19 cellular contexts compared by ENCODE assay signal in the genomic region with DNA sequence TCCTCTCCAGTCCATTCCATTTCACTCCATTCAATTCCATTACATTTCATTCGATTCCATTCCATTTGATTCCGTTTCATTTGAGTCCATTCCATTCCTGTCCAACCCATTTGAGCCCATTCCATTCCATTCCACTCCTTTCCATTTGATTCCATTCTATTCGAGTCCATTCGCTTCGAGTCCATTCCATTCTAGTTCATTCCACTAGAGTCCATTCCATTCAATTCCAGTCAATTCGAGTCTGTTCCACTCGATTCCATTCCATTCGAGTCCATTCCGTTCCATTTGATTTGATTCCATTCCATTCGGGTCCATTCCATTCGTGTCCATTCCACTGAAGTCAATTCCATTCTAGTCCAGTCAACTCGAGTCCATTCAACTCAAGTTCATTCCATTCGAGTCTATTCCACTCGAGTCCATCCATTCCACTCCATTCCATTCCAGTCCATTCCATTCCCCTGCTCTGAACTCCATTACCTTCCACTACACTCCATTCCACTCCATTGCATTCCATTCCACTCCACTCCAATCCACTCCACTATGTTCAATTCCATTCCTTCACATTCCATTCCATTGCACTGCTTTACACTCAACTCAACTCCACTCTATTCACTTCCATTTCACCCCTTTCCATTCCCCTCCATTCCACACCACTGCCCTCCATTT.
A peak's percentile ranks its signal among the peaks of the same experiment; 100 is the strongest.
DNase-seq lines count a peak whose midpoint lies in the region; ATAC-seq, FAIRE-seq and TF ChIP-seq lines count a peak whose summit lies in the region.
"Had no signal": no experiment of that assay in that cellular context is flagged by ENCODE, and none has a peak within 500 bp of the region (broad histone marks: within the 10 kb centered on the region; RNA-seq: fewer than 3 reads in every experiment).

No MANE protein-coding gene starts in this region.

- dilution Hi-C loops in IMR-90 (cut with HindIII; ENCODE audit: low sequenced_read_pairs, unreplicated experiment) = no loop called here

- H3K4ac ChIP-seq in IMR-90 (ENCODE audit: low read depth, low read length) (no peak overlapping the region), mesendoderm (ENCODE audit: low read depth, low read length) (no peak overlapping the region)

- CTCF ChIA-PET in A549 (lab: Yijun Ruan, JAX) = no interaction called here
- CTCF ChIA-PET in IMR-90 (lab: Yijun Ruan, JAX) = no interaction called here

- H3K4me1 ChIP-seq in A549 = no peaks in the 10 kb centered on the region
- no peaks in the 10 kb centered on the region for H3K4me1 ChIP-seq in IMR-90 (ENCODE audit: control insufficient read depth, insufficient read depth, low read length)
- H3K4me1 ChIP-seq in mesendoderm (ENCODE audit: control insufficient read depth, low read depth, low read length) = no peaks in the 10 kb centered on the region
- no peaks in the 10 kb centered on the region for H3K4me1 ChIP-seq in transverse colon

- H4K20me1 ChIP-seq in IMR-90 (ENCODE audit: insufficient read depth, low read length) = no peaks in the 10 kb centered on the region

- 19% methylated on average over 14 of the region's 14 CpGs for WGBS in A549 (ENCODE audit: missing lambda C conversion rate)
- WGBS in IMR-90 (ENCODE audit: extremely low coverage in 2 of 2, insufficient read length in 1 of 2), 2 experiments = 34% methylated on average over 14 of the region's 14 CpGs; no CpG with 5 or more reads in 1 of the 2 experiments
- WGBS in mesendoderm (ENCODE audit: extremely low coverage, insufficient coverage, low lambda C conversion rate) = 100% methylated on average over 2 of the region's 14 CpGs
- WGBS in transverse colon (ENCODE audit: low coverage in 1 of 2), 2 donors = 69 to 73% methylated on average over 14 of the region's 14 CpGs

- no peak overlapping the region for H2BK120ac ChIP-seq in IMR-90 (ENCODE audit: low read depth, low read length)
- no peak overlapping the region for H2BK120ac ChIP-seq in mesendoderm (ENCODE audit: low read depth, low read length)

- DNase-seq in A549 (ENCODE audit: low read depth in 1 of 2, low spot score in 1 of 2) = no peak
- no peak for DNase-seq in IMR-90
- peak; percentile 1 for DNase-seq in epidermal melanocyte (ENCODE audit: insufficient read length, low spot score)
- DNase-seq in mesendoderm = no peak
- DNase-seq in cardiac septum (ENCODE audit: low spot score) = no peak
- DNase-seq in G401 (ENCODE audit: low spot score) = no peak
- no peak for DNase-seq in NCI-H1417 treated with DMSO at 0.1 percent for 48 hours (lab: John Stamatoyannopoulos, UW)
- no peak for DNase-seq in transverse colon
- DNase-seq: 8988T, COR-L47, DMS 273 treated with DMSO at 0.1 percent for 48 hours, DND-41, H9, NCI-H1105, NCI-H1694, NCI-H2081 treated with DMSO at 0.1 percent for 48 hours had no signal

- TF ChIP-seq RAD21 in A549 (conservative IDR thresholded peaks at IDR 0.05 in 1 of 2, IDR thresholded peaks at IDR 0.05 in 1 of 2) = no peak
- TF ChIP-seq RAD21 in IMR-90 (IDR thresholded peaks at IDR 0.05; ENCODE audit: low read length) = no peak

- FAIRE-seq in A549 (lab: Jason Lieb, UNC) = no peak
- FAIRE-seq: G401.6, RCC 7860 had no signal

- in situ Hi-C loops in IMR-90 (cut with MboI; ENCODE audit: low sequenced_read_pairs) = no loop called here
- in situ Hi-C loops in G401 (cut with HindIII; ENCODE audit: low sequenced_read_pairs) = no loop called here
- in situ Hi-C loops in transverse colon (cut with MboI; ENCODE audit: low pct_ligation_motif_present in 1 of 4, low pct_unique_long_range_greater_than_20kb in 1 of 4, low sequenced_read_pairs in 3 of 4) = no loop called here

- H4K91ac ChIP-seq in IMR-90 (ENCODE audit: insufficient read depth, low read depth, low read length) = no peak overlapping the region

- intact Hi-C loops in IMR-90 (cut with micrococcal nuclease) (no loop called here), cardiac septum (cut with DNase I) (no loop called here), transverse colon (cut with DNase I; ENCODE audit: low total_unique reads) (no loop called here)

- no peak overlapping the region for H3K9ac ChIP-seq in IMR-90 (ENCODE audit: low read depth, low read length)
- H3K9ac ChIP-seq in mesendoderm (ENCODE audit: low read length) = no peak overlapping the region

- no peak overlapping the region for H2AK9ac ChIP-seq in IMR-90 (replicated peaks; ENCODE audit: low read depth, low read length, poor library complexity)

- H3K27me3 ChIP-seq in IMR-90 (ENCODE audit: control insufficient read depth, insufficient read depth, low read length) (no peaks in the 10 kb centered on the region), mesendoderm (ENCODE audit: insufficient read depth, low read length, poor library complexity) (no peaks in the 10 kb centered on the region), transverse colon (no peaks in the 10 kb centered on the region)

- no peak for ATAC-seq in A549
- ATAC-seq in IMR-90 (ENCODE audit: low read depth) = no peak
- ATAC-seq: Right ventricle myocardium inferior had no signal

- H3K4me2 ChIP-seq in A549 = no peak overlapping the region
- H3K4me2 ChIP-seq in IMR-90 (ENCODE audit: low read depth, low read length) = no peak overlapping the region
- no peak overlapping the region for H3K4me2 ChIP-seq in mesendoderm (ENCODE audit: low read length)

- TF ChIP-seq EP300 in A549 (IDR thresholded peaks at IDR 0.05) = no peak
- no peak for TF ChIP-seq EP300 in transverse colon (IDR thresholded peaks at IDR 0.05; ENCODE audit: low read depth)

- no peak for TF ChIP-seq CTCF in A549 (IDR thresholded peaks at IDR 0.05)
- TF ChIP-seq CTCF in IMR-90 (conservative IDR thresholded peaks at IDR 0.05; ENCODE audit: low read depth, low read length) = no peak
- no peak for TF ChIP-seq CTCF in transverse colon (IDR thresholded peaks at IDR 0.05)

- H3K56ac ChIP-seq in IMR-90 (ENCODE audit: extremely low read depth, insufficient read depth, low read length) (no peak overlapping the region), mesendoderm (ENCODE audit: low read length) (no peak overlapping the region)

- H2AK5ac ChIP-seq in IMR-90 (ENCODE audit: low read depth, low read length) (no peak overlapping the region), mesendoderm (ENCODE audit: low read length) (no peak overlapping the region)

- no peak overlapping the region for H3K14ac ChIP-seq in IMR-90 (replicated peaks; ENCODE audit: low read depth, low read length)

- no peak overlapping the region for H2BK20ac ChIP-seq in IMR-90 (ENCODE audit: low read depth, low read length)

- H3K79me2 ChIP-seq in mesendoderm (ENCODE audit: control insufficient read depth, insufficient read depth, low read length) = no peaks in the 10 kb centered on the region

- H3K36me3 ChIP-seq in IMR-90 (ENCODE audit: control insufficient read depth, insufficient read depth, low read length) (no peaks in the 10 kb centered on the region), mesendoderm (ENCODE audit: control insufficient read depth, insufficient read depth, low read length) (no peaks in the 10 kb centered on the region), transverse colon (no peaks in the 10 kb centered on the region)

- H3K27ac ChIP-seq in A549 (no peak overlapping the region), IMR-90 (ENCODE audit: insufficient read depth, low read length) (no peak overlapping the region), mesendoderm (ENCODE audit: low read depth, low read length) (no peak overlapping the region), transverse colon (no peak overlapping the region)

- no peak overlapping the region for H2AFZ ChIP-seq in IMR-90 (replicated peaks; ENCODE audit: low read length, poor library complexity)

- POLR2A ChIA-PET in A549 (lab: Yijun Ruan, JAX) = no interaction called here
- POLR2A ChIA-PET in IMR-90 (lab: Charles Lee; ENCODE audit: unreplicated experiment) = no interaction called here

- TF ChIP-seq POLR2A in A549 (IDR thresholded peaks at IDR 0.05; ENCODE audit: low read length) (no peak), IMR-90 (IDR thresholded peaks at IDR 0.05; ENCODE audit: low read depth, low read length) (no peak), transverse colon (IDR thresholded peaks at IDR 0.05) (no peak)

- H3K4me3 ChIP-seq in A549 (no peak overlapping the region), IMR-90 (ENCODE audit: insufficient read depth, low read depth, low read length) (no peak overlapping the region), mesendoderm (ENCODE audit: low read length) (peak overlapping the region; percentile 13), transverse colon (no peak overlapping the region)

- H3K79me1 ChIP-seq in IMR-90 (ENCODE audit: low read depth in 1 of 2, low read length in 2 of 2) (no peaks in the 10 kb centered on the region), mesendoderm (ENCODE audit: low read length) (no peaks in the 10 kb centered on the region)

- H4K5ac ChIP-seq in IMR-90 (ENCODE audit: low read depth, low read length) (no peak overlapping the region), mesendoderm (ENCODE audit: low read length) (no peak overlapping the region)

- H2BK15ac ChIP-seq in IMR-90 (ENCODE audit: low read depth, low read length) (no peak overlapping the region), mesendoderm (replicated peaks; ENCODE audit: low read depth) (no peak overlapping the region)

- peaks cover 38% of the 10 kb centered on the region; the same call in 2 of the 3 replicates for H3K9me3 ChIP-seq in A549
- H3K9me3 ChIP-seq in IMR-90 (ENCODE audit: control insufficient read depth, insufficient read depth, low read length) = peaks cover 76% of the 10 kb centered on the region
- peaks cover 46 to 78% of the 10 kb centered on the region in 2 donors for H3K9me3 ChIP-seq in transverse colon

- no peak overlapping the region for H3K18ac ChIP-seq in IMR-90 (ENCODE audit: low read depth, low read length)
- no peak overlapping the region for H3K18ac ChIP-seq in mesendoderm (ENCODE audit: low read length)

- no peaks in the 10 kb centered on the region for H3K9me1 ChIP-seq in IMR-90 (ENCODE audit: insufficient read depth, low read length)

- no peak overlapping the region for H4K8ac ChIP-seq in IMR-90 (ENCODE audit: low read depth in 2 of 2, low read length in 2 of 2)
- no peak overlapping the region for H4K8ac ChIP-seq in mesendoderm (ENCODE audit: low read depth, low read length)

- no TSS peak for BruUV-seq in IMR-90 (replicated peaks; lab: Mats Ljungman, UMichigan)

- no peak overlapping the region for H3K23ac ChIP-seq in IMR-90 (ENCODE audit: low read depth, low read length)
- H3K23ac ChIP-seq in mesendoderm (ENCODE audit: low read length) = no peak overlapping the region

- H2BK5ac ChIP-seq in IMR-90 (ENCODE audit: low read depth, low read length, poor library complexity, severe bottlenecking) (peak overlapping the region; percentile 75), mesendoderm (ENCODE audit: low read length) (no peak overlapping the region)

TF ChIP-seq in A549, 52 proteins besides CTCF, POLR2A, EP300 and RAD21:
- TF ChIP-seq CBX8 (IDR thresholded peaks at IDR 0.05) (0 out of 2 replicates have a peak, but pooled peaks have one; percentile 21), FOXS1 (CRISPR knock-in tag; IDR thresholded peaks at IDR 0.05) (no peak)

TF ChIP-seq in IMR-90, 13 proteins besides CTCF, POLR2A, EP300 and RAD21 (continues in another document):
- TF ChIP-seq RCOR1 (IDR thresholded peaks at IDR 0.05; ENCODE audit: insufficient replicate concordance, low read length) (no peak), FOS (IDR thresholded peaks at IDR 0.05; ENCODE audit: low read depth, low read length) (no peak), MAZ (IDR thresholded peaks at IDR 0.05; ENCODE audit: borderline replicate concordance, low read depth, low read length) (no peak), BHLHE40 (IDR thresholded peaks at IDR 0.05; ENCODE audit: low read depth, low read length) (no peak)
